18 cellular contexts compared by ENCODE assay signal in genomic region chr22:31329453-31330215, GRCh38. TPM values are rescaled to one million over a fixed set of nuclear protein-coding genes. Genes with fewer than 3 reads are reported as not detected.
DNase-seq lines count a peak whose midpoint lies in the region; ATAC-seq, FAIRE-seq and TF ChIP-seq lines count a peak whose summit lies in the region.
"Had no signal": no experiment of that assay in that cellular context is flagged by ENCODE, and none has a peak within 500 bp of the region (broad histone marks: within the 10 kb centered on the region; RNA-seq: fewer than 3 reads in every experiment).

No MANE protein-coding gene starts in this region.

- peak overlapping the region; percentile 89 for H3K27ac Mint-ChIP-seq in activated T-cell treated with anti-CD3 and anti-CD28 coated beads, Interleukin-2, amount 50 U/mL, for 24 hours
- H3K27ac Mint-ChIP-seq in astrocyte (ENCODE audit: unreplicated experiment): peak overlapping the region; percentile 41
- H3K27ac Mint-ChIP-seq: HFFc6, neural progenitor cell had no signal

- H4K20me1 ChIP-seq in PC-9 (ENCODE audit: insufficient read depth): peaks cover 5% of the 10 kb centered on the region
- H4K20me1 ChIP-seq in astrocyte (ENCODE audit: insufficient read depth, low read length): peaks cover 36% of the 10 kb centered on the region

- H3K9me3 ChIP-seq in PC-9 (ENCODE audit: insufficient read depth, low read depth) (no peaks in the 10 kb centered on the region), astrocyte (ENCODE audit: insufficient read depth, low read depth, low read length) (no peaks in the 10 kb centered on the region), gastrocnemius medialis (no peaks in the 10 kb centered on the region)

- no peak for FAIRE-seq in astrocyte (lab: Jason Lieb, UNC)
- FAIRE-seq: RCC 7860 had no signal

- peaks cover 38% of the 10 kb centered on the region for H3K4me1 Mint-ChIP-seq in activated T-cell treated with anti-CD3 and anti-CD28 coated beads, Interleukin-2, amount 50 U/mL, for 24 hours (ENCODE audit: low read depth)
- peaks cover 31% of the 10 kb centered on the region for H3K4me1 Mint-ChIP-seq in astrocyte (ENCODE audit: low read depth, unreplicated experiment)
- H3K4me1 Mint-ChIP-seq: neural progenitor cell had no signal

- no peak overlapping the region for H3K4me3 Mint-ChIP-seq in activated T-cell treated with anti-CD3 and anti-CD28 coated beads, Interleukin-2, amount 50 U/mL, for 24 hours
- no peak overlapping the region for H3K4me3 Mint-ChIP-seq in astrocyte (ENCODE audit: unreplicated experiment)
- H3K4me3 Mint-ChIP-seq: effector memory CD8-positive, alpha-beta T cell; HFFc6; neural progenitor cell had no signal

- CTCF ChIA-PET in PC-9 (lab: Charles Lee): no interaction called here

- no TSS peak for BruUV-seq in PC-9 (replicated peaks; lab: Mats Ljungman, UMichigan)

- TF ChIP-seq CTCF in PC-9 (conservative IDR thresholded peaks at IDR 0.05) (no peak), astrocyte (IDR thresholded peaks at IDR 0.05; ENCODE audit: insufficient read depth, low read depth, low read length) (no peak), gastrocnemius medialis (IDR thresholded peaks at IDR 0.05 in 4 of 5, conservative IDR thresholded peaks at IDR 0.05 in 1 of 5) (no peak)

- in situ Hi-C loops in gastrocnemius medialis (cut with MboI; ENCODE audit: low sequenced_read_pairs in 4 of 4): loop anchor here in 1 of 4 donors (25.0 kb wide), 1 partner anchor 308 kb away; no protein-coding TSS in a partner anchor

- H3K9ac ChIP-seq in astrocyte (ENCODE audit: low read length): no peak overlapping the region
- H3K9ac ChIP-seq: neural progenitor cell had no signal

- no peak for DNase-seq in activated T-cell treated with anti-CD3 and anti-CD28 coated beads, Interleukin-2, amount 50 U/mL, for 24 hours
- no peak for DNase-seq in activated T-cell treated with anti-CD3 and anti-CD28 coated beads for 4 hours
- no peak for DNase-seq in PC-9
- DNase-seq in astrocyte (ENCODE audit: low read depth): no peak
- DNase-seq in gastrocnemius medialis: no peak
- DNase-seq in HUDEP-2 (lab: John Stamatoyannopoulos, UW; ENCODE audit: unreplicated experiment in 76 of 76): no peak
- DNase-seq in NCI-H2227 (lab: John Stamatoyannopoulos, UW; ENCODE audit: unreplicated experiment): no peak
- DNase-seq: activated CD8-positive, alpha-beta memory T cell treated with anti-CD3 and anti-CD28 coated beads, Interleukin-2, amount 50 U/mL, for 4 hours; cerebellar nuclear complex; effector memory CD8-positive, alpha-beta T cell; Kasumi-1; kidney glomerular epithelial cell; mesendoderm; NCI-H1417 treated with DMSO at 0.1 percent for 48 hours had no signal

- 0 out of 2 replicates have a peak overlapping the region, but pooled peaks have one; percentile 33 for H3K4me2 ChIP-seq in PC-9
- H3K4me2 ChIP-seq in astrocyte (ENCODE audit: low read length): no peak overlapping the region
- H3K4me2 ChIP-seq: neural progenitor cell had no signal

- H3K79me2 ChIP-seq in PC-9 (ENCODE audit: low read depth) (no peaks in the 10 kb centered on the region), astrocyte (ENCODE audit: insufficient read depth, low read length) (no peaks in the 10 kb centered on the region)

- H3K27me3 ChIP-seq in PC-9 (ENCODE audit: insufficient read depth, low read depth) (no peaks in the 10 kb centered on the region), astrocyte (ENCODE audit: insufficient read depth, low read length) (no peaks in the 10 kb centered on the region), gastrocnemius medialis (no peaks in the 10 kb centered on the region)
- H3K27me3 ChIP-seq: neural progenitor cell had no signal

- no peaks in the 10 kb centered on the region for H3K9me2 ChIP-seq in PC-9 (ENCODE audit: insufficient read depth)

- H3K4me1 ChIP-seq in PC-9 (replicated peaks; ENCODE audit: insufficient read depth): peaks cover 15% of the 10 kb centered on the region
- H3K4me1 ChIP-seq in astrocyte (ENCODE audit: insufficient read depth, low read length): no peaks in the 10 kb centered on the region
- H3K4me1 ChIP-seq in gastrocnemius medialis: peaks cover 9 to 19% of the 10 kb centered on the region in 2 donors

- TF ChIP-seq POLR2A in gastrocnemius medialis (IDR thresholded peaks at IDR 0.05): no peak

- H3K9me3 Mint-ChIP-seq in activated T-cell treated with anti-CD3 and anti-CD28 coated beads, Interleukin-2, amount 50 U/mL, for 24 hours: no peaks in the 10 kb centered on the region
- no peaks in the 10 kb centered on the region for H3K9me3 Mint-ChIP-seq in astrocyte (ENCODE audit: unreplicated experiment)
- H3K9me3 Mint-ChIP-seq: effector memory CD8-positive, alpha-beta T cell; HFFc6; neural progenitor cell had no signal

- H3K27ac ChIP-seq in PC-9 (peak overlapping the region; percentile 12; the same call in 1 of the 2 replicates), astrocyte (ENCODE audit: low read depth, low read length) (no peak overlapping the region), gastrocnemius medialis (peak overlapping the region; percentile 39 to 70 (median 54))
- H3K27ac ChIP-seq: neural progenitor cell had no signal

- H3K36me3 Mint-ChIP-seq in activated T-cell treated with anti-CD3 and anti-CD28 coated beads, Interleukin-2, amount 50 U/mL, for 24 hours (ENCODE audit: low read depth): peaks cover 98% of the 10 kb centered on the region
- peaks cover 46% of the 10 kb centered on the region for H3K36me3 Mint-ChIP-seq in astrocyte (ENCODE audit: low read depth, unreplicated experiment)

- H3K27me3 Mint-ChIP-seq in activated T-cell treated with anti-CD3 and anti-CD28 coated beads, Interleukin-2, amount 50 U/mL, for 24 hours: no peaks in the 10 kb centered on the region
- H3K27me3 Mint-ChIP-seq in astrocyte (ENCODE audit: low read depth, unreplicated experiment): no peaks in the 10 kb centered on the region
- H3K27me3 Mint-ChIP-seq: effector memory CD8-positive, alpha-beta T cell had no signal

- intact Hi-C loops in PC-9 (cut with micrococcal nuclease; ENCODE audit: unreplicated experiment): no loop called here
- intact Hi-C loops in gastrocnemius medialis (cut with DNase I; ENCODE audit: low total_unique reads): no loop called here

- H3K4me3 ChIP-seq in PC-9 (no peak overlapping the region), astrocyte (ENCODE audit: insufficient read depth, low read depth, low read length) (no peak overlapping the region), gastrocnemius medialis (no peak overlapping the region)
- H3K4me3 ChIP-seq: neural progenitor cell had no signal

- H3K36me3 ChIP-seq in PC-9 (ENCODE audit: low read depth) (peaks cover 49% of the 10 kb centered on the region), astrocyte (ENCODE audit: insufficient read depth, low read length) (peaks cover 12% of the 10 kb centered on the region), gastrocnemius medialis (peaks cover 0 to 64% of the 10 kb centered on the region in 2 donors)

- peak; percentile 67 to 69 for ATAC-seq in gastrocnemius medialis
- no peak for ATAC-seq in HG02970 (IDR thresholded peaks at IDR 0.05; ENCODE audit: low FRiP score, unreplicated experiment)
- ATAC-seq: effector memory CD8-positive, alpha-beta T cell had no signal

- H2AFZ ChIP-seq in PC-9 (no peak overlapping the region), astrocyte (ENCODE audit: low read depth, low read length) (no peak overlapping the region)
- H2AFZ ChIP-seq: neural progenitor cell had no signal

- H3F3A ChIP-seq in PC-9 (ENCODE audit: insufficient read depth, low read depth): peaks cover 9% of the 10 kb centered on the region; the same call in 1 of the 2 replicates

- POLR2A ChIA-PET in PC-9 (lab: Charles Lee; ENCODE audit: unreplicated experiment): no interaction called here

RNA-seq across cellular contexts. Expression of gene PATZ1, which starts 16.5 kb away (rescaled TPM):
- total RNA-seq in PC-9 (2021) (27.9 and 28.2 TPM in 2 replicates), astrocyte (20.1 and 24.0 TPM in 2 replicates), gastrocnemius medialis (10 to 100 TPM in 1 of 4 donors, 1 to 10 TPM in 3; 8.4 to 11.5 (median 9.2) TPM)

RNA-seq across cellular contexts. Expression of gene PIK3IP1, which starts 37.3 kb away (rescaled TPM):
- total RNA-seq in PC-9 (2021): 15.7 and 17.4 TPM in 2 replicates
- total RNA-seq in astrocyte: 21.4 and 22.3 TPM in 2 replicates
- total RNA-seq in gastrocnemius medialis: 10 to 100 TPM; 11.2 to 28.3 (median 14.5) TPM
